9 cellular contexts compared by ENCODE assay signal in the genomic region with DNA sequence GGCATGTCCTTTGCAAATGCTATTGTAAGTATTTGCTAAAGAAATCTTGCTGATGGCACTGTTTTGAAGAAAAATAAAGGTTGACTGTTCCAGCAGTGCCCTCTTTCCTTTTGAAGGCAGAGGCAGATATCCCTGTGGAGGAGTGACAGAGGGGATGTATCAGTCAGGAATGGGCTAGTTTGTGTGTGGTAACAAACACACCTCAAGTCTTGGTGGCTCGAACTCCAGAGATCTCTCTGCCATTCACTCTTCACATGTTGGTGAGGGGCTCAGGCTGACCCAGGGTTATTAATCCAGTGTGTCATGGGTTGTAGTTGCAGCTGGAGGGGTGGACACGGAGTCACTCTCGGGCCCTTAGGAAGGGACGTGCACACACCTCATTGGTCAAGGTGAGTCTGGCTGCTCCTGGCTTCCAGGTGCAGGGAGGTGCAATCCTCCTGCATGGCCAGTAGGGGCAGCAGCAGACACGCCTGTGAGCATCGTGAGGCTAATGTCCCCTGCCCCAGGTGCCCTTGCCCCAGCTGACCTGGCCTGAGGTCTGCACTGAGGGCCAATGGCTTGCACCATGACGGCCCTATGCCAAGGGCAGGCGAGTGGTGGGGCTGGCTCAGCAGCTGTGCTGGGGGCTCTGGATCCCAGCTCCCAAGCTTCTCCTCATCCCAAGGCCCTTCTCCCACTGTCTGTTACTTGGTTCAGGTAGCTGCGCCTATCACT.
DNase-seq lines count a peak whose midpoint lies in the region; TF ChIP-seq lines count a peak whose summit lies in the region.
"Had no signal": no experiment of that assay in that cellular context is flagged by ENCODE, and none has a peak within 500 bp of the region (broad histone marks: within the 10 kb centered on the region; RNA-seq: fewer than 3 reads in every experiment).

No MANE protein-coding gene starts in this region.

- H3K9ac ChIP-seq in NT2/D1 (ENCODE audit: insufficient read length, low read depth) (no peak overlapping the region), fibroblast of lung (ENCODE audit: insufficient read depth, low read length) (no peak overlapping the region)

- H3K4me2 ChIP-seq in fibroblast of lung (ENCODE audit: extremely low read depth, insufficient read depth, low read length) = no peak overlapping the region

- H4K20me1 ChIP-seq in fibroblast of lung (ENCODE audit: control insufficient read depth, extremely low read depth, insufficient read depth, low read length) = no peaks in the 10 kb centered on the region

- H3K27ac ChIP-seq in fibroblast of lung (ENCODE audit: insufficient read depth, low read length) = no peak overlapping the region
- H3K27ac ChIP-seq: SJSA1 had no signal

- H3K9me3 ChIP-seq in NT2/D1 (ENCODE audit: insufficient read depth, low read length) (no peaks in the 10 kb centered on the region), fibroblast of lung (ENCODE audit: control insufficient read depth, insufficient read depth, low read depth, low read length) (no peaks in the 10 kb centered on the region)
- H3K9me3 ChIP-seq: SJSA1 had no signal

- peak; percentile 31 to 49 for TF ChIP-seq CTCF in fibroblast of lung (conservative IDR thresholded peaks at IDR 0.05 in 1 of 2, IDR thresholded peaks at IDR 0.05 in 1 of 2; ENCODE audit: low read depth in 1 of 2, low read length in 2 of 2)

- H3K27me3 ChIP-seq in NT2/D1 (ENCODE audit: insufficient read depth, insufficient read length) (no peaks in the 10 kb centered on the region), fibroblast of lung (ENCODE audit: control insufficient read depth, insufficient read depth, low read length) (peaks cover 3% of the 10 kb centered on the region)

- H3K36me3 ChIP-seq in NT2/D1 (ENCODE audit: insufficient read depth, insufficient read length, low read length) = no peaks in the 10 kb centered on the region
- no peaks in the 10 kb centered on the region for H3K36me3 ChIP-seq in fibroblast of lung (ENCODE audit: control insufficient read depth, insufficient read depth, low read length)
- H3K36me3 ChIP-seq: SJSA1 had no signal

- DNase-seq in NCI-H510A treated with DMSO at 0.1 percent for 48 hours (lab: John Stamatoyannopoulos, UW) (peak; percentile 1), NCI-H510A (lab: John Stamatoyannopoulos, UW) (no peak), NT2/D1 (ENCODE audit: low read depth, low spot score) (peak; percentile 30), fibroblast of lung (ENCODE audit: low read depth in 2 of 2) (no peak), NCI-H446 treated with DMSO at 0.1 percent for 48 hours (lab: John Stamatoyannopoulos, UW) (no peak), GM03348 (ENCODE audit: low spot score) (no peak), COR-L47 (lab: John Stamatoyannopoulos, UW) (no peak)
- DNase-seq in stimulated activated CD4-positive, alpha-beta T cell treated with anti-CD3 and anti-CD28 coated beads, Interleukin-4, amount 100 ng/mL, for 24 hours = peak; percentile 26

- no peak overlapping the region for H3K4me3 ChIP-seq in NT2/D1 (ENCODE audit: insufficient read length, low read depth)
- H3K4me3 ChIP-seq in fibroblast of lung (replicated peaks in 1 of 4; ENCODE audit: control extremely low read depth in 1 of 4, insufficient read depth in 1 of 4, low read depth in 3 of 4, low read length in 4 of 4) = no peak overlapping the region
- H3K4me3 ChIP-seq: SJSA1 had no signal

- H3K4me1 ChIP-seq in NT2/D1 (ENCODE audit: insufficient read depth, insufficient read length) (no peaks in the 10 kb centered on the region), fibroblast of lung (ENCODE audit: control insufficient read depth, extremely low read depth, insufficient read depth, low read length) (no peaks in the 10 kb centered on the region)
- H3K4me1 ChIP-seq: SJSA1 had no signal

- H2AFZ ChIP-seq in fibroblast of lung (ENCODE audit: low read length) = no peak overlapping the region

- no peaks in the 10 kb centered on the region for H3K79me2 ChIP-seq in fibroblast of lung (ENCODE audit: control insufficient read depth, insufficient read depth, low read length)

Comparison
In these comparisons a context has a peak if more than half of its experiments do, and no peak if none do; other contexts are left out.
1. DNase-seq: peak in NCI-H510A treated with DMSO at 0.1 percent for 48 hours (single experiment), NT2/D1 (single experiment) and stimulated activated CD4-positive, alpha-beta T cell treated with anti-CD3 and anti-CD28 coated beads, Interleukin-4, amount 100 ng/mL, for 24 hours (single experiment); none in NCI-H510A (single experiment), fibroblast of lung (0 of 2), NCI-H446 treated with DMSO at 0.1 percent for 48 hours (single experiment), GM03348 (single experiment) and COR-L47 (single experiment).